Comparison of ENCODE assay signal across 1 cellular context in genomic region chr5:132459031-132459982, GRCh38.
TF ChIP-seq lines count a peak whose summit lies in the region.

No MANE protein-coding gene starts in this region.

TF ChIP-seq in GM12878, 131 proteins besides CTCF, POLR2A, EP300 and RAD21 (continued from another document):
- TF ChIP-seq EGR1 (IDR thresholded peaks at IDR 0.05; ENCODE audit: borderline replicate concordance in 1 of 2, low read depth in 2 of 2, low read length in 2 of 2): no peak
- TF ChIP-seq NR2F1 (conservative IDR thresholded peaks at IDR 0.05): 0 out of 2 replicates have a peak, but pooled peaks have one; percentile 34
- TF ChIP-seq STAT1 (conservative IDR thresholded peaks at IDR 0.05): no peak
- TF ChIP-seq RFX5 (IDR thresholded peaks at IDR 0.05; ENCODE audit: low read depth, low read length): no peak
- TF ChIP-seq HDGF (IDR thresholded peaks at IDR 0.05): no peak
- no peak for TF ChIP-seq BACH1 (IDR thresholded peaks at IDR 0.05; ENCODE audit: borderline replicate concordance)
- no peak for TF ChIP-seq RCOR1 (conservative IDR thresholded peaks at IDR 0.05; ENCODE audit: low read depth, low read length)
- TF ChIP-seq POLR2AphosphoS5 (IDR thresholded peaks at IDR 0.05; ENCODE audit: low read length): no peak
- peak; percentile 74; the same call in 1 of the 2 replicates for TF ChIP-seq YY1 (IDR thresholded peaks at IDR 0.05; ENCODE audit: low read depth, low read length)
- TF ChIP-seq ELK1 (IDR thresholded peaks at IDR 0.05; ENCODE audit: low read depth, low read length): no peak
- no peak for TF ChIP-seq MEF2B (IDR thresholded peaks at IDR 0.05; ENCODE audit: partially characterized antibody, poor library complexity, severe bottlenecking)
- no peak for TF ChIP-seq SMAD5 (IDR thresholded peaks at IDR 0.05; ENCODE audit: low read depth)
- TF ChIP-seq NFYA (IDR thresholded peaks at IDR 0.05; ENCODE audit: borderline replicate concordance, low read depth, low read length): no peak
- no peak for TF ChIP-seq PML (IDR thresholded peaks at IDR 0.05; ENCODE audit: low read length)
- TF ChIP-seq ZNF592 (IDR thresholded peaks at IDR 0.05): no peak
- TF ChIP-seq IKZF2 (IDR thresholded peaks at IDR 0.05): 0 out of 4 replicates have a peak, but pooled peaks have one; percentile 30 to 61
- TF ChIP-seq NFXL1 (IDR thresholded peaks at IDR 0.05; ENCODE audit: borderline replicate concordance): no peak
- TF ChIP-seq EED (IDR thresholded peaks at IDR 0.05; ENCODE audit: low read depth): peak; percentile 87
- no peak for TF ChIP-seq ATF2 (IDR thresholded peaks at IDR 0.05; ENCODE audit: low read length)
- no peak for TF ChIP-seq TAF1 (IDR thresholded peaks at IDR 0.05; ENCODE audit: borderline replicate concordance, low read depth, low read length)
- no peak for TF ChIP-seq ZNF274 (IDR thresholded peaks at IDR 0.05; ENCODE audit: insufficient read depth, insufficient read length)
- TF ChIP-seq PBX3 (IDR thresholded peaks at IDR 0.05; ENCODE audit: insufficient replicate concordance, low read depth, low read length): no peak
- no peak for TF ChIP-seq STAT3 (IDR thresholded peaks at IDR 0.05; ENCODE audit: low read depth, low read length)
- no peak for TF ChIP-seq PKNOX1 (IDR thresholded peaks at IDR 0.05)
- TF ChIP-seq FOXM1 (IDR thresholded peaks at IDR 0.05; ENCODE audit: low read depth, low read length): no peak
- TF ChIP-seq MAX (IDR thresholded peaks at IDR 0.05; ENCODE audit: low read depth, low read length): no peak
- TF ChIP-seq MYB (IDR thresholded peaks at IDR 0.05; ENCODE audit: borderline replicate concordance, low read depth, low read length): no peak
- TF ChIP-seq ZNF207 (IDR thresholded peaks at IDR 0.05; ENCODE audit: borderline replicate concordance): no peak
- no peak for TF ChIP-seq SPI1 (IDR thresholded peaks at IDR 0.05; ENCODE audit: borderline replicate concordance, insufficient read depth, low read depth, low read length)
- TF ChIP-seq PAX5 (IDR thresholded peaks at IDR 0.05; ENCODE audit: borderline replicate concordance, low read depth, low read length): 0 out of 2 replicates have a peak, but pooled peaks have one; percentile 6
- TF ChIP-seq CREB1 (IDR thresholded peaks at IDR 0.05; ENCODE audit: low read depth): no peak
- TF ChIP-seq SUZ12 (IDR thresholded peaks at IDR 0.05; ENCODE audit: unreplicated experiment): no peak
- TF ChIP-seq MTA2 (IDR thresholded peaks at IDR 0.05; ENCODE audit: low read depth): no peak
- TF ChIP-seq HCFC1 (IDR thresholded peaks at IDR 0.05; ENCODE audit: low read length): no peak
- TF ChIP-seq TBL1XR1 (IDR thresholded peaks at IDR 0.05; ENCODE audit: low read depth, low read length): no peak
